In the genomic region with DNA sequence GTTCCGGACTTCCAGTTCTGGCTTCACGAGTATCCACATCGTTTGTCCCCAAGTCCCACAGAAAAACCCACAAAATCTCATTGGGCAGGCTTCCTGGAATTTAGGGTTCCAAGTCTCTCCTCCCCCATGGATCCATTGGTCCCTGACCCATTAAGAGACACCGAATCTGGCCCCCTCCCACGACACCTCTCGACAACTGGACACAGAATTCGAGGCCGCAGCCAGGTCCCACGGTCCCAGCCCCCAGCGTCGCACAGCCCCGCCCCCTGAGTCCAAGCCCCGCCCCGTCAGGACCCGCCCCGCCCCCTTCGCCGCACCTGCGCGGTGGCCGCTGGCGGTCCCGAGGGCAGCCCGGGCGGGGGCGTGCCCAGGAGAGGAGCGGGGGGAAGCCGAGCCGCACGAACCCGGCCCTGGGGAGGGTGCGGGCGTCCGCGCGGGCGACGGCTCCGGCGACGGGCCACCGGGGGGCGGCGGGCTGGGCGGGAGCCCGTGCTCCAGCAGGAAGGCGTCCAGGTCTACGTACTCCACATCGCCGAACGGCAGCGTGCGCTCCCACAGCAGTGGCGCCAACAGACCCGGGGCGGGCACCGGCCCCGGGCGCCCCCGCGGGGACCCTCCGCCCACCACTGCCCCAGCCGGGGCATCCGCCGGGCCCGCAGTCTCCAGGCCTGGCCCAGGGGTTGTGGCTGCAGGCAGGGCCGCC, we compare ENCODE assay signal across 9 cellular contexts. TPM values are rescaled to one million over a fixed set of nuclear protein-coding genes. Genes with fewer than 3 reads are reported as not detected.
DNase-seq lines count a peak whose midpoint lies in the region; ATAC-seq and TF ChIP-seq lines count a peak whose summit lies in the region.
"Had no signal": no experiment of that assay in that cellular context is flagged by ENCODE, and none has a peak within 500 bp of the region (broad histone marks: within the 10 kb centered on the region; RNA-seq: fewer than 3 reads in every experiment).

No MANE protein-coding gene starts in this region.

- H3K27me3 ChIP-seq in smooth muscle cell (ENCODE audit: low read depth): peaks cover 6% of the 10 kb centered on the region

- in situ Hi-C loops in astrocyte of the spinal cord (cut with HindIII; ENCODE audit: low sequenced_read_pairs): no loop called here

- 5% methylated on average over 23 of the region's 67 CpGs for WGBS in smooth muscle cell (ENCODE audit: low lambda C conversion rate)

- no peak overlapping the region for H2AFZ ChIP-seq in smooth muscle cell (ENCODE audit: low read depth)

- H3F3A ChIP-seq in smooth muscle cell (ENCODE audit: low read depth): peaks cover 12% of the 10 kb centered on the region

- peak; percentile 53 for DNase-seq in EH (ENCODE audit: low read depth)
- no peak for DNase-seq in Jurkat, Clone E6-1 (ENCODE audit: low read depth, low spot score)
- peak; percentile 62 for DNase-seq in T-helper 22 cell (ENCODE audit: low read depth)
- no peak for DNase-seq in astrocyte of the spinal cord (ENCODE audit: low read depth, low spot score)
- no peak for DNase-seq in smooth muscle cell (lab: John Stamatoyannopoulos, UW; ENCODE audit: unreplicated experiment)

- no peak overlapping the region for H3K9ac ChIP-seq in smooth muscle cell (ENCODE audit: low read depth)

- H3K27ac ChIP-seq in smooth muscle cell (ENCODE audit: low read depth): no peak overlapping the region

- H4K20me1 ChIP-seq in smooth muscle cell (ENCODE audit: low read depth): no peaks in the 10 kb centered on the region

- H3K9me3 ChIP-seq in iPS-18c (ENCODE audit: control insufficient read depth, insufficient read depth, low read length) (no peaks in the 10 kb centered on the region), smooth muscle cell (replicated peaks; ENCODE audit: low read depth) (no peaks in the 10 kb centered on the region)

- no peaks in the 10 kb centered on the region for H3K79me2 ChIP-seq in smooth muscle cell (ENCODE audit: low read depth)

- no peaks in the 10 kb centered on the region for H3K36me3 ChIP-seq in smooth muscle cell (ENCODE audit: low read depth)

- no peak for TF ChIP-seq CTCF in astrocyte of the spinal cord (IDR thresholded peaks at IDR 0.05; ENCODE audit: low read depth, low read length)
- no peak for TF ChIP-seq CTCF in smooth muscle cell (IDR thresholded peaks at IDR 0.05; ENCODE audit: borderline replicate concordance, insufficient read depth, poor library complexity, severe bottlenecking)

- H3K4me1 ChIP-seq in smooth muscle cell (ENCODE audit: low read depth): peaks cover 11% of the 10 kb centered on the region

- H3K4me3 ChIP-seq in Jurkat, Clone E6-1 (ENCODE audit: low read length): peak overlapping the region; percentile 76
- peak overlapping the region; percentile 54 for H3K4me3 ChIP-seq in astrocyte of the spinal cord (ENCODE audit: low read depth, low read length)
- peak overlapping the region; percentile 85 for H3K4me3 ChIP-seq in iPS-18c (ENCODE audit: insufficient read depth, low read depth, low read length)
- H3K4me3 ChIP-seq in smooth muscle cell: peak overlapping the region; percentile 60

- ATAC-seq in GM19023 (IDR thresholded peaks at IDR 0.05; ENCODE audit: unreplicated experiment): no peak
- ATAC-seq in GM21447 (IDR thresholded peaks at IDR 0.05; ENCODE audit: unreplicated experiment): no peak

- peak overlapping the region; percentile 79 for H3K4me2 ChIP-seq in smooth muscle cell

RNA-seq across cellular contexts. Expression of a gene that starts 1.8 kb away (rescaled TPM):
- 23.6 TPM for polyA plus RNA-seq in Jurkat, Clone E6-1 (2012; ENCODE audit: insufficient read depth, insufficient read length)
- 3.5 and 4.5 TPM in 2 replicates for total RNA-seq in smooth muscle cell
- polyA plus RNA-seq in smooth muscle cell: 6.9 and 11.3 TPM in 2 replicates

RNA-seq across cellular contexts. Expression of a gene that starts 10.6 kb away (rescaled TPM):
- polyA plus RNA-seq in Jurkat, Clone E6-1 (2012; ENCODE audit: insufficient read depth, insufficient read length): 21.9 TPM
- total RNA-seq in smooth muscle cell: 0.09 and 1.7 TPM in 2 replicates
- 6.9 and 9.5 TPM in 2 replicates for polyA plus RNA-seq in smooth muscle cell

RNA-seq across cellular contexts. Expression of a gene that starts 16.1 kb away (rescaled TPM):
- 21.6 TPM for polyA plus RNA-seq in Jurkat, Clone E6-1 (2012; ENCODE audit: insufficient read depth, insufficient read length)
- 4.0 and 8.2 TPM in 2 replicates for total RNA-seq in smooth muscle cell
- 9.3 and 13.8 TPM in 2 replicates for polyA plus RNA-seq in smooth muscle cell

RNA-seq across cellular contexts. Expression of a gene that starts 16.4 kb away (rescaled TPM):
- polyA plus RNA-seq in Jurkat, Clone E6-1 (2012; ENCODE audit: insufficient read depth, insufficient read length): 2,707 TPM
- total RNA-seq in smooth muscle cell: 1,279 and 1,519 TPM in 2 replicates
- 666 and 762 TPM in 2 replicates for polyA plus RNA-seq in smooth muscle cell

RNA-seq across cellular contexts. Expression of a gene that starts 20.5 kb away (rescaled TPM):
- polyA plus RNA-seq in Jurkat, Clone E6-1 (2012; ENCODE audit: insufficient read depth, insufficient read length): not detected
- total RNA-seq in smooth muscle cell: 0.49 and 0.72 TPM in 2 replicates
- polyA plus RNA-seq in smooth muscle cell: 0.49 and 2.0 TPM in 2 replicates
- total RNA-seq: glomerular endothelial cell had no signal

Comparison
In these comparisons a context has a peak if more than half of its experiments do, and no peak if none do; other contexts are left out.
1. DNase-seq: peak in EH (single experiment) and T-helper 22 cell (single experiment); none in Jurkat, Clone E6-1 (single experiment), astrocyte of the spinal cord (single experiment) and smooth muscle cell (single experiment).
2. Peak in every context shown above with its lines, with median percentiles within 50 percentile points of each other: H3K4me3 ChIP-seq.